19 cellular contexts compared by ENCODE assay signal in the genomic region with DNA sequence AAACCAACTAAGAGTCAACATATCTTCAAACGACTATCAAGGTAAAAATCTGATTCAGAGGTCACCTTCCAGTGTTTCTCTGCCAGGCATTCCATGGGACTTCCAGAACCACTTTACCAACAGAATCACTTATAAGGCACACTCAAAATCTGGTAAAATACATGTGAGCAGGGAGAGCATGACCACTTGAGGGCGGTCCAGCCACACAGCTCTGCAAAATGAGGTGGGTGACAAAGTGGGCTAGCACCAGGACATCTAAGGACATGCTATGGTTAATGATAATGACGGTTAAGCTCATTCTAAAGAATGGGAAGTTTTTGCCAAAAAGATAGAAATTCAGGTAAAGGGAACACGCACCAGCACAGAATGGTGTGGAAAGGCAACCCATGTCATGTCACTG. TPM values are rescaled to one million over a fixed set of nuclear protein-coding genes. Genes with fewer than 3 reads are reported as not detected.
"Had no signal": no experiment of that assay in that cellular context is flagged by ENCODE, and none has a peak within 500 bp of the region (broad histone marks: within the 10 kb centered on the region; RNA-seq: fewer than 3 reads in every experiment).

No MANE protein-coding gene starts in this region.

- H3K9me3 ChIP-seq: gastrocnemius medialis, lower lobe of right lung, vagina had no signal

- H3K27me3 ChIP-seq: gastrocnemius medialis, vagina had no signal

- H3K79me2 ChIP-seq: parathyroid adenoma had no signal

- H2AFZ ChIP-seq: parathyroid adenoma had no signal

- H3K4me1 ChIP-seq: lower lobe of right lung, parathyroid adenoma had no signal

- ATAC-seq: activated CD8-positive, alpha-beta T cell treated with anti-CD3 and anti-CD28 coated beads, Interleukin-2, amount 10 ng/mL, durations not matched to agents 7 days and 5 days; gastrocnemius medialis; lower lobe of right lung; natural killer cell; stimulated activated naive CD8-positive, alpha-beta T cell treated with anti-CD3 and anti-CD28 coated beads, Interleukin-15, Interleukin-2, amounts not matched to agents 100 U/mL and 50 U/mL, for 24 hours had no signal

- H3K9ac ChIP-seq: parathyroid adenoma had no signal

- H3K4me3 ChIP-seq: coronary artery, gastrocnemius medialis, lower lobe of right lung, vagina had no signal

- H3K27ac ChIP-seq: coronary artery, gastrocnemius medialis, lower lobe of right lung, parathyroid adenoma, vagina had no signal

- H3K36me3 ChIP-seq: gastrocnemius medialis, lower lobe of right lung, vagina had no signal

- DNase-seq: activated CD4-positive, alpha-beta T cell treated with anti-CD3 and anti-CD28 coated beads, Interleukin-2, amount 10 ng/mL, durations not matched to agents 7 days and 5 days; activated CD8-positive, alpha-beta T cell treated with anti-CD3 and anti-CD28 coated beads, Interleukin-2, amount 10 ng/mL, durations not matched to agents 7 days and 5 days; activated naive CD4-positive, alpha-beta T cell treated with Interleukin-2 at 50 U/mL for 16 hours; activated T-cell treated with anti-CD3 and anti-CD28 coated beads, Interleukin-2, amount 50 U/mL, for 24 hours; anterior cingulate cortex; central memory CD4-positive, alpha-beta T cell; erythroblast; gastrocnemius medialis; head of caudate nucleus; lower lobe of right lung; natural killer cell; stimulated activated CD4-positive, alpha-beta T cell treated with anti-CD3 and anti-CD28 coated beads, Interleukin-2, amount 100 ng/mL, for 24 hours; stimulated activated naive CD8-positive, alpha-beta T cell treated with anti-CD3 and anti-CD28 coated beads, Interleukin-15, Interleukin-2, amounts not matched to agents 100 U/mL and 50 U/mL, for 24 hours; T1000 had no signal

RNA-seq across cellular contexts. Expression of a gene that starts 24.5 kb away (rescaled TPM):
- total RNA-seq: activated CD4-positive, alpha-beta T cell treated with anti-CD3 and anti-CD28 coated beads, Interleukin-2, amount 10 ng/mL, durations not matched to agents 7 days and 5 days; activated CD8-positive, alpha-beta T cell treated with anti-CD3 and anti-CD28 coated beads, Interleukin-2, amount 10 ng/mL, durations not matched to agents 7 days and 5 days; activated T-helper 2 cell treated with anti-CD3 and anti-CD28 coated beads, Interferon-gamma antibody, Interleukin-2, Interleukin-4, amounts not matched to agents 10 μg/mL and 5 μg/mL and 100 μg/mL, durations not matched to agents 14 hours and 24 hours and 36 hours; gastrocnemius medialis; lower lobe of right lung; natural killer cell had no signal
- polyA plus RNA-seq: keratinocyte had no signal
